8 cellular contexts compared by ENCODE assay signal in the genomic region with DNA sequence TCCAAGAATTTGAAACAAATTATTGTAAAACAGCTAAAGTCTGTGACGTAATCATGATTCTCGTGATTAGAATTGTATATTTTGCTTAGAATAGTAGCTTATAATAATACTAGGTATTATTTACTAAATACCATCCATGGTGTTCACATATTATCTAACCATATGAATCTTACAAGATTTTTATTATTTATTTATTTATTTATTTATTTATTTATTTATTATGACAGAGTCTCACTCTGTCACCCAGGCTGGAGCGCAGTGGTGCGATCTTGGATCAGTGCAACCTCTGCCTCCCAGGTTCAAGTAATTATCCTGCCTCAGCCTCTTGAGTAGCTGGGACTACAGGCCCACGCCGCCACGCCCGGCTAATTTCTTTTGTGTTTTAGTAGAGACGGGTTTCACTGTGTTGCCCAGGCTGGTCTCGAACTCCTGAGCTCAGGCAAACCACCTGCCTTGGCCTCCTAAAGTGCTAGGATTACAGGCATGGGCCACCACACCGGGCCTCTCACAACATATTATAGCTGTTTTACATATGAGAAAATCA.
"Had no signal": no experiment of that assay in that cellular context is flagged by ENCODE, and none has a peak within 500 bp of the region (broad histone marks: within the 10 kb centered on the region; RNA-seq: fewer than 3 reads in every experiment).

No MANE protein-coding gene starts in this region.

- H3K4me3 ChIP-seq: GM23248, HAP-1 had no signal

- H3K27ac ChIP-seq: GM23248, HL-60 had no signal

- ATAC-seq: HCT116, HepG2 had no signal

- FAIRE-seq: HepG2 had no signal

- DNase-seq: GM23248, GOT3, H7, KBM-7 had no signal

- H3K9me3 ChIP-seq: HAP-1 had no signal

- H3K36me3 ChIP-seq: HAP-1 had no signal
